ENCODE assay signal across 1 cellular context in the genomic region with DNA sequence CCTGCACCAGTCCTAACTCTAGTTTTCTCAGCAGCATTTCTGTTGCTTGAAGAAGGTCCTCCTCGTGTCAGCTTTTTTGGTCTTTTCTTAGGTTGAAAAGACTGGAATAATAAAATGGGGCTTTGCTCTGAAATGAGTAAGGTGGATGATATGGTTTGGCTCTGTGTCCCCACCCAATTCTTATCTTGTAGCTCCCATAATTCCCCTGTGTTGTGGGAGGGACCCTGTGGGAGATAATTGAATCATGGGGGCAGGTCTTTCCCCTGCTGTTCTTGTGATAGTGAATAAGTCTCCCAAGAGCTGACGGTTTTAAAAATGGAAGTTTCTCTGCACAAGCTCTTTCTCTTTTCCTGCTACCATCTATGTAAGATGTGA.
TF ChIP-seq lines count a peak whose summit lies in the region.

No MANE protein-coding gene starts in this region.

TF ChIP-seq in K562, 482 proteins besides CTCF, POLR2A, EP300 and RAD21 (continued from another document and continues in another):
- TF ChIP-seq, protein P1, sequence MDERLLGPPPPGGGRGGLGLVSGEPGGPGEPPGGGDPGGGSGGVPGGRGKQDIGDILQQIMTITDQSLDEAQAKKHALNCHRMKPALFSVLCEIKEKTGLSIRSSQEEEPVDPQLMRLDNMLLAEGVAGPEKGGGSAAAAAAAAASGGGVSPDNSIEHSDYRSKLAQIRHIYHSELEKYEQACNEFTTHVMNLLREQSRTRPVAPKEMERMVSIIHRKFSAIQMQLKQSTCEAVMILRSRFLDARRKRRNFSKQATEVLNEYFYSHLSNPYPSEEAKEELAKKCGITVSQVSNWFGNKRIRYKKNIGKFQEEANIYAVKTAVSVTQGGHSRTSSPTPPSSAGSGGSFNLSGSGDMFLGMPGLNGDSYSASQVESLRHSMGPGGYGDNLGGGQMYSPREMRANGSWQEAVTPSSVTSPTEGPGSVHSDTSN (CRISPR knock-in tag; IDR thresholded peaks at IDR 0.05; ENCODE audit: low read depth): no peak
- TF ChIP-seq, protein P1 (tag; conservative IDR thresholded peaks at IDR 0.05; ENCODE audit: low read depth): no peak
- TF ChIP-seq RNF219 (CRISPR knock-in tag; IDR thresholded peaks at IDR 0.05): no peak
- no peak for TF ChIP-seq THRAP3 (IDR thresholded peaks at IDR 0.05; ENCODE audit: borderline replicate concordance)
- TF ChIP-seq NFE2 (IDR thresholded peaks at IDR 0.05; ENCODE audit: low read depth): 0 out of 2 replicates have a peak, but pooled peaks have one; percentile 7
- TF ChIP-seq SREBF1 (IDR thresholded peaks at IDR 0.05; ENCODE audit: borderline replicate concordance, low read depth, low read length): no peak
- TF ChIP-seq LEF1 (IDR thresholded peaks at IDR 0.05): no peak
- TF ChIP-seq YY1 (IDR thresholded peaks at IDR 0.05; ENCODE audit: borderline replicate concordance in 1 of 3, control insufficient read depth in 1 of 3, extremely low read depth in 1 of 3, insufficient read depth in 3 of 3, insufficient read length in 1 of 3, insufficient replicate concordance in 2 of 3, low read depth in 1 of 3, low read length in 2 of 3): peak in 1 of 3 experiments; percentile 38
- TF ChIP-seq ZNF24 (IDR thresholded peaks at IDR 0.05): no peak
- TF ChIP-seq SMARCE1 (IDR thresholded peaks at IDR 0.05): 0 out of 2 replicates have a peak, but pooled peaks have one; percentile 17
- no peak for TF ChIP-seq SNRNP70 (optimal IDR thresholded peaks at IDR 0.05; ENCODE audit: low read depth, low read length)
- TF ChIP-seq, protein P2, sequence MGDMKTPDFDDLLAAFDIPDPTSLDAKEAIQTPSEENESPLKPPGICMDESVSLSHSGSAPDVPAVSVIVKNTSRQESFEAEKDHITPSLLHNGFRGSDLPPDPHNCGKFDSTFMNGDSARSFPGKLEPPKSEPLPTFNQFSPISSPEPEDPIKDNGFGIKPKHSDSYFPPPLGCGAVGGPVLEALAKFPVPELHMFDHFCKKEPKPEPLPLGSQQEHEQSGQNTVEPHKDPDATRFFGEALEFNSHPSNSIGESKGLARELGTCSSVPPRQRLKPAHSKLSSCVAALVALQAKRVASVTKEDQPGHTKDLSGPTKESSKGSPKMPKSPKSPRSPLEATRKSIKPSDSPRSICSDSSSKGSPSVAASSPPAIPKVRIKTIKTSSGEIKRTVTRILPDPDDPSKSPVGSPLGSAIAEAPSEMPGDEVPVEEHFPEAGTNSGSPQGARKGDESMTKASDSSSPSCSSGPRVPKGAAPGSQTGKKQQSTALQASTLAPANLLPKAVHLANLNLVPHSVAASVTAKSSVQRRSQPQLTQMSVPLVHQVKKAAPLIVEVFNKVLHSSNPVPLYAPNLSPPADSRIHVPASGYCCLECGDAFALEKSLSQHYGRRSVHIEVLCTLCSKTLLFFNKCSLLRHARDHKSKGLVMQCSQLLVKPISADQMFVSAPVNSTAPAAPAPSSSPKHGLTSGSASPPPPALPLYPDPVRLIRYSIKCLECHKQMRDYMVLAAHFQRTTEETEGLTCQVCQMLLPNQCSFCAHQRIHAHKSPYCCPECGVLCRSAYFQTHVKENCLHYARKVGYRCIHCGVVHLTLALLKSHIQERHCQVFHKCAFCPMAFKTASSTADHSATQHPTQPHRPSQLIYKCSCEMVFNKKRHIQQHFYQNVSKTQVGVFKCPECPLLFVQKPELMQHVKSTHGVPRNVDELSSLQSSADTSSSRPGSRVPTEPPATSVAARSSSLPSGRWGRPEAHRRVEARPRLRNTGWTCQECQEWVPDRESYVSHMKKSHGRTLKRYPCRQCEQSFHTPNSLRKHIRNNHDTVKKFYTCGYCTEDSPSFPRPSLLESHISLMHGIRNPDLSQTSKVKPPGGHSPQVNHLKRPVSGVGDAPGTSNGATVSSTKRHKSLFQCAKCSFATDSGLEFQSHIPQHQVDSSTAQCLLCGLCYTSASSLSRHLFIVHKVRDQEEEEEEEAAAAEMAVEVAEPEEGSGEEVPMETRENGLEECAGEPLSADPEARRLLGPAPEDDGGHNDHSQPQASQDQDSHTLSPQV (IDR thresholded peaks at IDR 0.05): 0 out of 2 replicates have a peak, but pooled peaks have one; percentile 28
- TF ChIP-seq ATF2 (CRISPR knock-in tag; IDR thresholded peaks at IDR 0.05): no peak
- no peak for TF ChIP-seq ZFP36 (IDR thresholded peaks at IDR 0.05; ENCODE audit: low read depth, low read length, partially characterized antibody)
- peak; percentile 11 for TF ChIP-seq TAF9B (IDR thresholded peaks at IDR 0.05; ENCODE audit: partially characterized antibody)
- TF ChIP-seq, protein P3, sequence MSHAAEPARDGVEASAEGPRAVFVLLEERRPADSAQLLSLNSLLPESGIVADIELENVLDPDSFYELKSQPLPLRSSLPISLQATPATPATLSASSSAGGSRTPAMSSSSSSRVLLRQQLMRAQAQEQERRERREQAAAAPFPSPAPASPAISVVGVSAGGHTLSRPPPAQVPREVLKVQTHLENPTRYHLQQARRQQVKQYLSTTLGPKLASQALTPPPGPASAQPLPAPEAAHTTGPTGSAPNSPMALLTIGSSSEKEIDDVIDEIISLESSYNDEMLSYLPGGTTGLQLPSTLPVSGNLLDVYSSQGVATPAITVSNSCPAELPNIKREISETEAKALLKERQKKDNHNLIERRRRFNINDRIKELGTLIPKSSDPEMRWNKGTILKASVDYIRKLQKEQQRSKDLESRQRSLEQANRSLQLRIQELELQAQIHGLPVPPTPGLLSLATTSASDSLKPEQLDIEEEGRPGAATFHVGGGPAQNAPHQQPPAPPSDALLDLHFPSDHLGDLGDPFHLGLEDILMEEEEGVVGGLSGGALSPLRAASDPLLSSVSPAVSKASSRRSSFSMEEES (CRISPR knock-in tag; IDR thresholded peaks at IDR 0.05): no peak
- no peak for TF ChIP-seq PYGO2 (tag; IDR thresholded peaks at IDR 0.05)
- TF ChIP-seq SP1 (CRISPR knock-in tag; IDR thresholded peaks at IDR 0.05): 0 out of 2 replicates have a peak, but pooled peaks have one; percentile 27
- TF ChIP-seq ZNF311 (CRISPR knock-in tag; IDR thresholded peaks at IDR 0.05): no peak
- peak; percentile 19; the same call in 1 of the 2 replicates for TF ChIP-seq NCOR1 (IDR thresholded peaks at IDR 0.05)
- TF ChIP-seq RBM39 (optimal IDR thresholded peaks at IDR 0.05; ENCODE audit: low read depth, low read length): no peak
- TF ChIP-seq PCBP1 (IDR thresholded peaks at IDR 0.05; ENCODE audit: low read depth, low read length, poor library complexity, severe bottlenecking): no peak
- no peak for TF ChIP-seq ID3 (CRISPR knock-in tag; IDR thresholded peaks at IDR 0.05)
- no peak for TF ChIP-seq ID3 (tag; IDR thresholded peaks at IDR 0.05)
- no peak for TF ChIP-seq KAT7 (CRISPR knock-in tag; IDR thresholded peaks at IDR 0.05; ENCODE audit: borderline replicate concordance)
- TF ChIP-seq YBX1 (IDR thresholded peaks at IDR 0.05): no peak
- no peak for TF ChIP-seq MCM3 (IDR thresholded peaks at IDR 0.05)
- peak; percentile 34; the same call in 1 of the 2 replicates for TF ChIP-seq TEAD4 (IDR thresholded peaks at IDR 0.05; ENCODE audit: low read length)
- TF ChIP-seq TEAD4 (CRISPR knock-in tag; IDR thresholded peaks at IDR 0.05; ENCODE audit: borderline replicate concordance): no peak
- TF ChIP-seq ADNP (tag; IDR thresholded peaks at IDR 0.05): no peak
- TF ChIP-seq, protein P4, sequence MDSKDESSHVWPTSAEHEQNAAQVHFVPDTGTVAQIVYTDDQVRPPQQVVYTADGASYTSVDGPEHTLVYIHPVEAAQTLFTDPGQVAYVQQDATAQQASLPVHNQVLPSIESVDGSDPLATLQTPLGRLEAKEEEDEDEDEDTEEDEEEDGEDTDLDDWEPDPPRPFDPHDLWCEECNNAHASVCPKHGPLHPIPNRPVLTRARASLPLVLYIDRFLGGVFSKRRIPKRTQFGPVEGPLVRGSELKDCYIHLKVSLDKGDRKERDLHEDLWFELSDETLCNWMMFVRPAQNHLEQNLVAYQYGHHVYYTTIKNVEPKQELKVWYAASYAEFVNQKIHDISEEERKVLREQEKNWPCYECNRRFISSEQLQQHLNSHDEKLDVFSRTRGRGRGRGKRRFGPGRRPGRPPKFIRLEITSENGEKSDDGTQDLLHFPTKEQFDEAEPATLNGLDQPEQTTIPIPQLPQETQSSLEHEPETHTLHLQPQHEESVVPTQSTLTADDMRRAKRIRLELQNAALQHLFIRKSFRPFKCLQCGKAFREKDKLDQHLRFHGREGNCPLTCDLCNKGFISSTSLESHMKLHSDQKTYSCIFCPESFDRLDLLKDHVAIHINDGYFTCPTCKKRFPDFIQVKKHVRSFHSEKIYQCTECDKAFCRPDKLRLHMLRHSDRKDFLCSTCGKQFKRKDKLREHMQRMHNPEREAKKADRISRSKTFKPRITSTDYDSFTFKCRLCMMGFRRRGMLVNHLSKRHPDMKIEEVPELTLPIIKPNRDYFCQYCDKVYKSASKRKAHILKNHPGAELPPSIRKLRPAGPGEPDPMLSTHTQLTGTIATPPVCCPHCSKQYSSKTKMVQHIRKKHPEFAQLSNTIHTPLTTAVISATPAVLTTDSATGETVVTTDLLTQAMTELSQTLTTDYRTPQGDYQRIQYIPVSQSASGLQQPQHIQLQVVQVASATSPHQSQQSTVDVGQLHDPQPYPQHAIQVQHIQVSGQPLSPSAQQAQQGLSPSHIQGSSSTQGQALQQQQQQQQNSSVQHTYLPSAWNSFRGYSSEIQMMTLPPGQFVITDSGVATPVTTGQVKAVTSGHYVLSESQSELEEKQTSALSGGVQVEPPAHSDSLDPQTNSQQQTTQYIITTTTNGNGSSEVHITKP (IDR thresholded peaks at IDR 0.05; ENCODE audit: partially characterized antibody): peak; percentile 63
- TF ChIP-seq, protein P5, sequence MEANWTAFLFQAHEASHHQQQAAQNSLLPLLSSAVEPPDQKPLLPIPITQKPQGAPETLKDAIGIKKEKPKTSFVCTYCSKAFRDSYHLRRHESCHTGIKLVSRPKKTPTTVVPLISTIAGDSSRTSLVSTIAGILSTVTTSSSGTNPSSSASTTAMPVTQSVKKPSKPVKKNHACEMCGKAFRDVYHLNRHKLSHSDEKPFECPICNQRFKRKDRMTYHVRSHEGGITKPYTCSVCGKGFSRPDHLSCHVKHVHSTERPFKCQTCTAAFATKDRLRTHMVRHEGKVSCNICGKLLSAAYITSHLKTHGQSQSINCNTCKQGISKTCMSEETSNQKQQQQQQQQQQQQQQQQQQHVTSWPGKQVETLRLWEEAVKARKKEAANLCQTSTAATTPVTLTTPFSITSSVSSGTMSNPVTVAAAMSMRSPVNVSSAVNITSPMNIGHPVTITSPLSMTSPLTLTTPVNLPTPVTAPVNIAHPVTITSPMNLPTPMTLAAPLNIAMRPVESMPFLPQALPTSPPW (CRISPR knock-in tag; IDR thresholded peaks at IDR 0.05): peak; percentile 64
- TF ChIP-seq ZNF384 (IDR thresholded peaks at IDR 0.05; ENCODE audit: low read depth, low read length): no peak
- TF ChIP-seq GATA2 (CRISPR knock-in tag; IDR thresholded peaks at IDR 0.05): peak; percentile 54; the same call in 1 of the 2 replicates
- no peak for TF ChIP-seq RHOXF2B (CRISPR knock-in tag; conservative IDR thresholded peaks at IDR 0.05)
- TF ChIP-seq DACH1 (IDR thresholded peaks at IDR 0.05; ENCODE audit: partially characterized antibody): no peak
- TF ChIP-seq RBFOX2 (IDR thresholded peaks at IDR 0.05; ENCODE audit: low read depth, low read length): 0 out of 2 replicates have a peak, but pooled peaks have one; percentile 22
- no peak for TF ChIP-seq EGR1 (conservative IDR thresholded peaks at IDR 0.05)
- TF ChIP-seq DPF2 (IDR thresholded peaks at IDR 0.05): peak; percentile 65
- TF ChIP-seq IRF2 (CRISPR knock-in tag; IDR thresholded peaks at IDR 0.05): no peak
- no peak for TF ChIP-seq ZFPM2 (CRISPR knock-in tag; IDR thresholded peaks at IDR 0.05)
- TF ChIP-seq KDM1A (IDR thresholded peaks at IDR 0.05): no peak
- no peak for TF ChIP-seq U2AF1 (optimal IDR thresholded peaks at IDR 0.05; ENCODE audit: low read depth, low read length)
